8 cellular contexts compared by ENCODE assay signal in the genomic region with DNA sequence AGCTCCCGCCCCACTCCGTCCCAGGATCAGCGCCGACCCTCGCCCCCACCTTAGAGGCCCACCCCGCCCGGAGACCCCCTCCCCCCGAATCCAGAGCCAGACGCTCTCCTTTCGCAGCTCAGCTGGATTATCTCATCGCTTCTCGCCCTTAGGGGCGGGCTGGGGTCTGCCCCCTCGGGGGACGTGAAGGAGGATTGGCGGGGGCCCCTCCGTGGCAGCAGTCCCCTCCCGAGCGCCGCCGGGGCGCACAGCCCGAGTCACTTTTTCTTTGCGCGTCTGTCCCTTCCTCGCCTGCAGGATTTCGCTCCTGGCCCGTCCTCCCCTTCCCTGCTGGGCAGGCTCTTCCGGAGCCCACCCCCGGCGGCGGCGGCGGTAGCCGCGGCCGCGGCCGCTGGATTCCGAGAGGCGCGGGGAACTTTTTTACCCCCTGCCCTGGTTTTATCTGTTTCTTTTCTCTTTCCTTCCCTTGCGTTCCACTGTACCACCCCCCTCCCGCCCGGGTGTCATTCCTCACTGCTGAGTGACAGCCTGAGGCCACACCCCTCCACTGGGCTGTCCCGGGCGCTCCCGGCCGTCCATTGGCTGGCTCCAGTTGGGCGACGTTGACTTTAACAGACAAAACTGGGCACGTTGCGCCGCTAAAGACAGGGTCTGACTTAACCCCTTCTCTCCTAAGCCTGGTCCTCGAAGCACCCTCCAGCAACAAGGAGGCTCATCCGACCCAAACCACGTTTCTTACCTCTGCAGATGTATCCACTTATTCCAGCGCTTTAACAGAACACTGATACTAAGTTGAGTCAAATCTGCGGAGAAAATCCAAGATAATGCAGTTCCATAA. TPM values are rescaled to one million over a fixed set of nuclear protein-coding genes. Genes with fewer than 3 reads are reported as not detected.
A peak's percentile ranks its signal among the peaks of the same experiment; 100 is the strongest.
DNase-seq lines count a peak whose midpoint lies in the region; ATAC-seq, FAIRE-seq and TF ChIP-seq lines count a peak whose summit lies in the region.

No MANE protein-coding gene starts in this region.

- H3F3A ChIP-seq in GM23338 (replicated peaks; ENCODE audit: low read depth), result peaks cover 24% of the 10 kb centered on the region

- H2AFZ ChIP-seq in GM23338, result peak overlapping the region; percentile 80

- intact Hi-C loops in kidney (cut with DNase I), result loop anchor here (10.0 kb wide), 1 partner anchor 690 kb away; no protein-coding TSS in a partner anchor

- H3K79me2 ChIP-seq in GM23338 (replicated peaks; ENCODE audit: insufficient read depth), result no peaks in the 10 kb centered on the region

- H3K27ac Mint-ChIP-seq in GM23338, result no peak overlapping the region

- peaks cover 4% of the 10 kb centered on the region; the same call in 2 of the 3 replicates for H3K9me3 Mint-ChIP-seq in GM23338

- H3K4me3 ChIP-seq in GM23338 (peak overlapping the region; percentile 58), kidney (ENCODE audit: low read length in 2 of 2) (peak overlapping the region; percentile 43 to 51)

- H3K9me2 ChIP-seq in GM23338 (ENCODE audit: insufficient read depth), result no peaks in the 10 kb centered on the region

- peaks cover 57% of the 10 kb centered on the region for H3K4me1 ChIP-seq in GM23338 (ENCODE audit: insufficient read depth)
- H3K4me1 ChIP-seq in kidney (ENCODE audit: control insufficient read depth in 1 of 2, insufficient read depth in 1 of 2, low read depth in 1 of 2, low read length in 2 of 2), result peaks cover 6 to 19% of the 10 kb centered on the region in 2 donors

- peaks cover 98% of the 10 kb centered on the region for H3K27me3 ChIP-seq in GM23338 (ENCODE audit: insufficient read depth)

- in situ Hi-C loops in G401 (cut with HindIII; ENCODE audit: low sequenced_read_pairs), result no loop called here

- H3K4me1 Mint-ChIP-seq in GM23338, result peaks cover 28% of the 10 kb centered on the region

- FAIRE-seq in kidney (lab: Jason Lieb, UNC), result no peak

- H4K20me1 ChIP-seq in GM23338 (replicated peaks; ENCODE audit: insufficient read depth), result peaks cover 12% of the 10 kb centered on the region

- peak; percentile 39 for ATAC-seq in GM23338

- peaks cover 0 to 4% of the 10 kb centered on the region in 2 donors for H3K9me3 ChIP-seq in kidney (ENCODE audit: control insufficient read depth in 1 of 2, low read length in 2 of 2)

- H3K27me3 Mint-ChIP-seq in GM23338 (ENCODE audit: insufficient read depth, low read depth, poor library complexity), result peaks cover 83% of the 10 kb centered on the region

- no peak overlapping the region for H3K27ac ChIP-seq in GM23338 (ENCODE audit: low read depth)
- no peak overlapping the region for H3K27ac ChIP-seq in kidney (ENCODE audit: low read depth in 2 of 2, low read length in 2 of 2)

- H3K4me2 ChIP-seq in GM23338, result peak overlapping the region; percentile 81

- H3K36me3 ChIP-seq in GM23338 (ENCODE audit: insufficient read depth) (no peaks in the 10 kb centered on the region), kidney (ENCODE audit: control insufficient read depth in 1 of 2, insufficient read depth in 2 of 2, low read length in 2 of 2) (no peaks in the 10 kb centered on the region)

- TF ChIP-seq CTCF in GM23338 (conservative IDR thresholded peaks at IDR 0.05; ENCODE audit: low read depth in 2 of 2) (no peak), kidney (IDR thresholded peaks at IDR 0.05; ENCODE audit: borderline replicate concordance, extremely low read depth, insufficient read depth) (no peak)

- DNase-seq in G401 (ENCODE audit: low spot score) (peak; percentile 30), GM23338 (ENCODE audit: low spot score) (peak; percentile 98), Kasumi-1 (lab: John Stamatoyannopoulos, UW) (peak; percentile 91 to 92), SHP77 (lab: John Stamatoyannopoulos, UW) (peak; percentile 74 to 81), cerebellar cortex (ENCODE audit: low spot score) (peak; percentile 56), kidney (peak; percentile 89), NCI-H1436 treated with DMSO at 0.1 percent for 48 hours (lab: John Stamatoyannopoulos, UW) (no peak)
- peak; percentile 43 for DNase-seq in stimulated activated CD4-positive, alpha-beta T cell treated with anti-CD3 and anti-CD28 coated beads, Interleukin-12 subunit alpha, Interleukin-12 subunit beta, amount 100 ng/mL, for 4 hours

- no peak overlapping the region for H3K9ac ChIP-seq in kidney (ENCODE audit: low read length in 2 of 2)

- peaks cover 4% of the 10 kb centered on the region; the same call in 1 of the 3 replicates for H3K36me3 Mint-ChIP-seq in GM23338 (ENCODE audit: low read depth)

- H3K4me3 Mint-ChIP-seq in GM23338, result peak overlapping the region; percentile 87

TF ChIP-seq in GM23338, 12 proteins besides CTCF, POLR2A, EP300 and RAD21:
- TF ChIP-seq EZH2 (IDR thresholded peaks at IDR 0.05; ENCODE audit: low read depth, unreplicated experiment) (peak; percentile 21), EZH2phosphoT487 (IDR thresholded peaks at IDR 0.05; ENCODE audit: unreplicated experiment) (peak; percentile 19), POLR2AphosphoS5 (IDR thresholded peaks at IDR 0.05; ENCODE audit: low read depth) (no peak), CREB1 (CRISPR knock-in tag; IDR thresholded peaks at IDR 0.05; ENCODE audit: low read depth) (peak; percentile 58; the same call in 1 of the 2 replicates), ZNF114 (CRISPR knock-in tag; IDR thresholded peaks at IDR 0.05) (no peak)

RNA-seq across cellular contexts. Expression of a gene that starts 0.5 kb away (rescaled TPM):
- 0.37 and 0.55 TPM in 2 replicates for total RNA-seq in G401 (2014; rRNA removed; shearing (Covaris generic))
- 0.14 TPM in 1 of 2 replicates, not detected in the other for total RNA-seq in GM23338 (2014; rRNA removed; shearing (Covaris generic))
- polyA plus RNA-seq in GM23338 (2016; fragmentation: Nextera tagmentation; extraction: Ambion mirVana) (not detected in 2 replicates), kidney (ENCODE audit: insufficient read depth, low read depth, low replicate concordance) (0.17 TPM)
- not detected for total RNA-seq in kidney
